In genomic region chr10:76723781-76724336, GRCh38 we compare ENCODE assay signal across 1 cellular context.
TF ChIP-seq lines count a peak whose summit lies in the region.

No MANE protein-coding gene starts in this region.

TF ChIP-seq in GM23338, 12 proteins besides CTCF, POLR2A, EP300 and RAD21:
- TF ChIP-seq ZNF462 (CRISPR knock-in tag; IDR thresholded peaks at IDR 0.05) (no peak), EZH2 (IDR thresholded peaks at IDR 0.05; ENCODE audit: low read depth, unreplicated experiment) (no peak), ZNF114 (CRISPR knock-in tag; IDR thresholded peaks at IDR 0.05) (no peak), REST (IDR thresholded peaks at IDR 0.05; ENCODE audit: unreplicated experiment) (no peak), CREB1 (CRISPR knock-in tag; IDR thresholded peaks at IDR 0.05; ENCODE audit: low read depth) (no peak)
